18 cellular contexts compared by ENCODE assay signal in the genomic region with DNA sequence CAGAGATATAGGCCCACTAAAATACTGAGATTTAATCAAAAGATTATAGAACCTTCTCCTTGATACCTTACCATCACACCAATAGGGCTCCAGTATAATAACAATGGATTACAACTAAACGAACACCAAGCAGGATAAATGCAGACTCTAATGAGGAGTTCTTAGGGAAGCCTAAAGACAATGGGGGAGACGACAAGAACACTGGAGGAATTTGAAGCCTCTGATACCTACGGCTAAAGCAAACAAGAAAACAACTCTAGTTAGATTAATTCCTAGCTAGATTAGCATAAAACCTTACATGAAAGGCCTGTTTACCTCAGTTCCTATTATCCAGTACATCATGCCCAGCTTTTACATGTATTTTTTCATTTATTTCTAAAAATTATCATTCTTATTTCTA.
"Had no signal": no experiment of that assay in that cellular context is flagged by ENCODE, and none has a peak within 500 bp of the region (broad histone marks: within the 10 kb centered on the region; RNA-seq: fewer than 3 reads in every experiment).

No MANE protein-coding gene starts in this region.

- H3K9me3 ChIP-seq: esophagus muscularis mucosa, gastrocnemius medialis, ovary, right atrium auricular region, sigmoid colon, suprapubic skin, thyroid gland, upper lobe of left lung, uterus had no signal

- ATAC-seq: gastrocnemius medialis, left lobe of liver, natural killer cell had no signal

- H3K27me3 ChIP-seq: esophagus muscularis mucosa, gastrocnemius medialis, ovary, right atrium auricular region, sigmoid colon, suprapubic skin, thyroid gland, upper lobe of left lung, uterus had no signal

- H3K27ac Mint-ChIP-seq: mesothelial cell of epicardium, natural killer cell had no signal

- H3K4me1 Mint-ChIP-seq: mesothelial cell of epicardium had no signal

- H3K4me3 Mint-ChIP-seq: mesothelial cell of epicardium, natural killer cell, neural crest cell had no signal

- H3K4me3 ChIP-seq: esophagus muscularis mucosa, gastrocnemius medialis, ovary, right atrium auricular region, sigmoid colon, skin epidermis, suprapubic skin, thyroid gland, upper lobe of left lung, uterus had no signal

- H3K36me3 ChIP-seq: ovary, uterus had no signal

- H3K4me1 ChIP-seq: esophagus muscularis mucosa, gastrocnemius medialis, right atrium auricular region, sigmoid colon, suprapubic skin, thyroid gland, upper lobe of left lung, uterus had no signal

- H3K9me3 Mint-ChIP-seq: mesothelial cell of epicardium, natural killer cell, neural crest cell had no signal

- H3K27ac ChIP-seq: esophagus muscularis mucosa, gastrocnemius medialis, ovary, right atrium auricular region, sigmoid colon, suprapubic skin, thyroid gland, upper lobe of left lung, uterus had no signal

- DNase-seq: effector memory CD4-positive, alpha-beta T cell; gastrocnemius medialis; islet precursor cell; natural killer cell; nucleus accumbens; ovary; sigmoid colon; stimulated activated naive CD4-positive, alpha-beta T cell treated with Interleukin-2 at 50 U/mL for 16 hours; thyroid gland; upper lobe of left lung; uterus had no signal
